In the genomic region with DNA sequence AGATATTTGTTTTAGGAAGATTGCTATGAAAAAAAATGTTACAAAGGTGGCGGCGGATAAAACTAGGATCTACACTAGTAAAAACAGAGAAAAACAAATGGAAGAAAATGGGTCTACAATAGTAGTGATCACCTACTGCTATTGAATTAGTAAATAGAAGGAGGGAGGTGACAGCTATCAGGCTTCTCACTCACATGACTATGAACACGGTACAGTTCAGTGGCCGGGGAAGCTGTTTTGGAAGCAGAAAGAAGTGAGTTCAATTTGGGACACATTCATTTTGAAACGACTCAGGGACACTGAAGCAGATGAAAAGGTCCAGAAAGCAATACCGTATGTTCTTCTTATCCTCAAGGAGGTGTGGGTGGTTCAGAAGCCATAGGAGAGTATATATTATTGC, we compare ENCODE assay signal across 18 cellular contexts.
"Had no signal": no experiment of that assay in that cellular context is flagged by ENCODE, and none has a peak within 500 bp of the region (broad histone marks: within the 10 kb centered on the region; RNA-seq: fewer than 3 reads in every experiment).

No MANE protein-coding gene starts in this region.

- H3K4me3 ChIP-seq: SJCRH30 had no signal

- H3K27me3 ChIP-seq: SJCRH30 had no signal

- DNase-seq: KBM-7, NCI-H1092, NCI-H1105 treated with DMSO at 0.1 percent for 48 hours, NCI-H1417 treated with DMSO at 0.1 percent for 48 hours, NCI-H146, NCI-H1694 treated with DMSO at 0.1 percent for 48 hours, NCI-H1930, NCI-H2081, NCI-H2107, NCI-H2227 treated with DMSO at 0.1 percent for 48 hours, NCI-H524, NCI-H526 treated with DMSO at 0.1 percent for 48 hours, NCI-H774, RPMI8226, SHP77 treated with DMSO at 0.1 percent for 48 hours, SJCRH30 had no signal

- H3K9me3 ChIP-seq: SJCRH30 had no signal

- H3K27ac ChIP-seq: SJCRH30 had no signal

- ATAC-seq: SK-N-SH treated with all-trans-retinoic acid at 6 μM for 48 hours had no signal

- FAIRE-seq: RCC 7860 had no signal

- H3K4me1 ChIP-seq: SJCRH30 had no signal
